In genomic region chr20:56848561-56848960, GRCh38 we compare ENCODE assay signal across 21 cellular contexts.
DNase-seq lines count a peak whose midpoint lies in the region; TF ChIP-seq lines count a peak whose summit lies in the region.
"Had no signal": no experiment of that assay in that cellular context is flagged by ENCODE, and none has a peak within 500 bp of the region (broad histone marks: within the 10 kb centered on the region; RNA-seq: fewer than 3 reads in every experiment).

No MANE protein-coding gene starts in this region.

- H3K27ac ChIP-seq in OCI-LY7 (ENCODE audit: low read depth, low read length, poor library complexity, severe bottlenecking) (peak overlapping the region; percentile 94), trophoblast cell (ENCODE audit: low read depth, low read length) (no peak overlapping the region), MM.1S (ENCODE audit: low read length) (no peak overlapping the region)
- H3K27ac ChIP-seq: BLaER1 had no signal

- H3K79me2 ChIP-seq in OCI-LY7 (ENCODE audit: insufficient read depth, low read depth, low read length), result no peaks in the 10 kb centered on the region
- H3K79me2 ChIP-seq in trophoblast cell (ENCODE audit: control insufficient read depth, insufficient read depth, low read length, poor library complexity), result no peaks in the 10 kb centered on the region
- no peaks in the 10 kb centered on the region for H3K79me2 ChIP-seq in MM.1S (ENCODE audit: low read length)

- no peak overlapping the region for H3K18ac ChIP-seq in trophoblast cell (ENCODE audit: low read length)

- no peak overlapping the region for H2BK120ac ChIP-seq in trophoblast cell (ENCODE audit: insufficient read depth, low read length, poor library complexity)

- no peak overlapping the region for H2BK5ac ChIP-seq in trophoblast cell (ENCODE audit: low read depth, low read length, poor library complexity)

- H3K23ac ChIP-seq in trophoblast cell (ENCODE audit: low read length), result no peak overlapping the region

- no peak overlapping the region for H2AK5ac ChIP-seq in trophoblast cell (ENCODE audit: low read length)

- peak overlapping the region; percentile 31; the same call in 1 of the 2 replicates for H2AFZ ChIP-seq in OCI-LY7 (ENCODE audit: low read length)
- no peak overlapping the region for H2AFZ ChIP-seq in trophoblast cell (ENCODE audit: insufficient read depth, low read length, poor library complexity)
- H2AFZ ChIP-seq in MM.1S (ENCODE audit: low read length), result no peak overlapping the region

- no peak overlapping the region for H3K14ac ChIP-seq in trophoblast cell (ENCODE audit: low read length)

- CTCF ChIA-PET in OCI-LY7 (lab: Charles Lee; ENCODE audit: unreplicated experiment), result no interaction called here

- intact Hi-C loops in OCI-LY7 (cut with micrococcal nuclease; ENCODE audit: unreplicated experiment), result no loop called here

- no peak overlapping the region for H4K8ac ChIP-seq in trophoblast cell (ENCODE audit: low read depth, low read length)

- H3K4ac ChIP-seq in trophoblast cell (ENCODE audit: low read depth, low read length), result no peak overlapping the region

- H4K20me1 ChIP-seq in OCI-LY7 (ENCODE audit: insufficient read depth, low read length) (no peaks in the 10 kb centered on the region), MM.1S (ENCODE audit: insufficient read depth, low read length) (no peaks in the 10 kb centered on the region)
- H4K20me1 ChIP-seq: BLaER1 had no signal

- POLR2A ChIA-PET in OCI-LY7 (lab: Charles Lee), result no interaction called here

- H4K12ac ChIP-seq in trophoblast cell (ENCODE audit: low read depth, low read length), result peak overlapping the region; percentile 6

- WGBS in trophoblast cell (ENCODE audit: extremely low coverage, insufficient coverage, insufficient read length), result no CpG with 5 or more reads among the region's 12 CpGs

- no peak overlapping the region for H3K4me3 ChIP-seq in OCI-LY7 (ENCODE audit: low read depth, low read length, poor library complexity, severe bottlenecking)
- H3K4me3 ChIP-seq in trophoblast cell (ENCODE audit: low read depth, low read length), result no peak overlapping the region
- no peak overlapping the region for H3K4me3 ChIP-seq in MM.1S (ENCODE audit: low read length)
- H3K4me3 ChIP-seq: BLaER1, GM12878 had no signal

- TF ChIP-seq CTCF in OCI-LY7 (conservative IDR thresholded peaks at IDR 0.05; ENCODE audit: low read length) (no peak), MM.1S (IDR thresholded peaks at IDR 0.05; ENCODE audit: low read length) (no peak)

- H3K9me2 ChIP-seq in OCI-LY7 (ENCODE audit: insufficient read depth, low read length), result no peaks in the 10 kb centered on the region
- no peaks in the 10 kb centered on the region for H3K9me2 ChIP-seq in MM.1S (replicated peaks; ENCODE audit: insufficient read depth, low read length)

- BruUV-seq in OCI-LY7 (replicated peaks; lab: Mats Ljungman, UMichigan), result no TSS peak

- H3K4me2 ChIP-seq in OCI-LY7 (ENCODE audit: low read length), result no peak overlapping the region
- H3K4me2 ChIP-seq in trophoblast cell (ENCODE audit: low read length), result no peak overlapping the region
- H3K4me2 ChIP-seq in MM.1S (ENCODE audit: low read depth, low read length), result no peak overlapping the region
- H3K4me2 ChIP-seq: BLaER1 had no signal

- H3K9me3 ChIP-seq in OCI-LY7 (ENCODE audit: low read length) (peaks cover 7% of the 10 kb centered on the region; the same call in 1 of the 2 replicates), trophoblast cell (ENCODE audit: insufficient read depth, low read depth, low read length) (no peaks in the 10 kb centered on the region), MM.1S (replicated peaks; ENCODE audit: insufficient read depth, low read length) (no peaks in the 10 kb centered on the region)
- H3K9me3 ChIP-seq: BE2C had no signal

- H3K79me1 ChIP-seq in trophoblast cell (ENCODE audit: low read length), result peaks cover 3% of the 10 kb centered on the region

- no peak overlapping the region for H2BK12ac ChIP-seq in trophoblast cell (ENCODE audit: low read length)

- no peak overlapping the region for H4K91ac ChIP-seq in trophoblast cell (ENCODE audit: low read depth, low read length)

- H3K36me3 ChIP-seq in OCI-LY7 (ENCODE audit: insufficient read depth, low read length) (no peaks in the 10 kb centered on the region), trophoblast cell (ENCODE audit: control insufficient read depth in 1 of 2, insufficient read depth in 2 of 2, low read length in 2 of 2) (no peaks in the 10 kb centered on the region), MM.1S (replicated peaks; ENCODE audit: insufficient read depth, low read length) (no peaks in the 10 kb centered on the region)
- H3K36me3 ChIP-seq: BE2C, BLaER1 had no signal

- H3K9ac ChIP-seq in trophoblast cell (ENCODE audit: low read length), result no peak overlapping the region
- no peak overlapping the region for H3K9ac ChIP-seq in MM.1S (ENCODE audit: low read length)
- H3K9ac ChIP-seq: BLaER1 had no signal

- H3K4me1 ChIP-seq in OCI-LY7 (ENCODE audit: insufficient read depth, low read length, poor library complexity, severe bottlenecking), result peaks cover 65% of the 10 kb centered on the region
- peaks cover 7 to 16% of the 10 kb centered on the region in 2 experiments for H3K4me1 ChIP-seq in trophoblast cell (ENCODE audit: control insufficient read depth in 1 of 2, insufficient read depth in 2 of 2, low read length in 2 of 2)
- no peaks in the 10 kb centered on the region for H3K4me1 ChIP-seq in MM.1S (ENCODE audit: low read length)
- H3K4me1 ChIP-seq: BE2C had no signal

- DNase-seq in ELF-1 (ENCODE audit: low read depth, low spot score), result peak; percentile 95
- no peak for DNase-seq in OCI-LY7 (ENCODE audit: low spot score)
- DNase-seq in left kidney (ENCODE audit: low read depth, low spot score), result peak; percentile 30
- DNase-seq in trophoblast cell, result no peak
- DNase-seq in stimulated activated CD4-positive, alpha-beta T cell treated with anti-CD3 and anti-CD28 coated beads, Interleukin-2, amount 100 ng/mL, for 48 hours, result no peak
- no peak for DNase-seq in retina
- DNase-seq in MM.1S, result no peak
- DNase-seq: 8988T; ACHN; BE2C; C1 segment of cervical spinal cord; CD4-positive, alpha-beta memory T cell; CD4-positive, CD25-positive, alpha-beta regulatory T cell; CD8-positive, alpha-beta memory T cell; COR-L47; DMS 273 treated with DMSO at 0.1 percent for 48 hours; DMS153; DMS79 treated with DMSO at 0.1 percent for 48 hours; GDM1 had no signal

- H3K27me3 ChIP-seq in trophoblast cell (ENCODE audit: insufficient read depth, low read length) (no peaks in the 10 kb centered on the region), MM.1S (replicated peaks; ENCODE audit: insufficient read depth, low read length) (no peaks in the 10 kb centered on the region)
- H3K27me3 ChIP-seq: BE2C, BLaER1 had no signal

- H3F3A ChIP-seq in MM.1S (ENCODE audit: insufficient read depth, low read length), result no peaks in the 10 kb centered on the region

Comparison
In these comparisons a context has a peak if more than half of its experiments do, and no peak if none do; other contexts are left out.
1. DNase-seq: peak in ELF-1 (single experiment) and left kidney (single experiment); none in OCI-LY7 (single experiment), trophoblast cell (0 of 2), stimulated activated CD4-positive, alpha-beta T cell treated with anti-CD3 and anti-CD28 coated beads, Interleukin-2, amount 100 ng/mL, for 48 hours (0 of 2), retina (single experiment) and MM.1S (single experiment).